ENCODE assay signal across 15 cellular contexts in the genomic region with DNA sequence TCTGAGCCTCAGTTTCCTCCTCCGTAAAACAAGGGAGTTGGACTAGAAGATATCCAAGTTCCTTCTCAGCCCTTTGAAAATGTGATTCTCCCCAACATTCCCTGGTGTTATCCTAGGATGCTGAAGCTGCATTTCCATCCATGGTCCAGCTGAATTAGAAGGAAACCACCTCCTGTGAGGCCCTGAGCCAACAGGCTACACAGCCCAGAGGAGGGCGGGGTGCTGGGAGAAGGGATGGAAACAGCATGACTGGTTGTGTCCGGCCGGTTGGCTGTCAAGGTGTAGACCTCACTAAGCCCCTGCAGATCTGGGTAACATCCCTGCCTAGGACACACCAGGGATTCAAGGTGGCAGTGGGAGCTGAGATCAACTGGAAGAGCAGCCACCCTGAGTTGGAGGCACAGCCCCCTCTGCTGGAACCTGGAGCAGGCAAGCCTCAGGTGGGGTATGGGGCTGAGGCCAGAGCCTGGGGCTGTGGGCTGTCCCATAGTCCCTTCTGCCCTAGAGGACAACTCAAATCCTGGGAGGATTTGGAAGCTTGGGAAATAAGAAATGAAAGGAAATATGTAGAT.
DNase-seq lines count a peak whose midpoint lies in the region; TF ChIP-seq lines count a peak whose summit lies in the region.
"Had no signal": no experiment of that assay in that cellular context is flagged by ENCODE, and none has a peak within 500 bp of the region (broad histone marks: within the 10 kb centered on the region; RNA-seq: fewer than 3 reads in every experiment).

No MANE protein-coding gene starts in this region.

- CTCF ChIA-PET in HEK293T (lab: Yijun Ruan, JAX) = interaction anchor here (0.6 kb wide), 1 partner anchor 9 kb away, joined by 4 read pairs; no protein-coding TSS in a partner anchor

- POLR2A ChIA-PET in HEK293T (lab: Yijun Ruan, JAX) = no interaction called here

- DNase-seq in NCI-H82 (lab: John Stamatoyannopoulos, UW) = peak; percentile 28
- DNase-seq in NCI-H82 treated with DMSO at 0.1 percent for 48 hours (lab: John Stamatoyannopoulos, UW; ENCODE audit: unreplicated experiment) = no peak
- peak; percentile 68 for DNase-seq in HEK293T (ENCODE audit: extremely low spot score)
- peak; percentile 21 for DNase-seq in cerebellar cortex (ENCODE audit: low spot score)
- peak; percentile 3 for DNase-seq in renal cortical epithelial cell (ENCODE audit: low read depth)
- no peak for DNase-seq in activated T-cell treated with anti-CD3 and anti-CD28 coated beads for 4 hours
- DNase-seq in effector CD4-positive, alpha-beta T cell = no peak
- no peak for DNase-seq in stimulated activated CD4-positive, alpha-beta T cell treated with anti-CD3 and anti-CD28 coated beads, Interleukin-12 subunit alpha, Interleukin-12 subunit beta, amount 100 ng/mL, for 4 hours
- DNase-seq: activated CD4-positive, alpha-beta T cell treated with anti-CD3 and anti-CD28 coated beads, Interleukin-2, amount 10 ng/mL, durations not matched to agents 7 days and 5 days; amniotic stem cell; colonic mucosa; esophagus squamous epithelium; NCI-H1436; NCI-H510A; T1000 had no signal

TF ChIP-seq in HEK293T, 16 proteins besides CTCF, POLR2A, EP300 and RAD21:
- TF ChIP-seq HDGF (IDR thresholded peaks at IDR 0.05; ENCODE audit: borderline replicate concordance) (no peak), FOXA1 (IDR thresholded peaks at IDR 0.05) (no peak), L3MBTL2 (conservative IDR thresholded peaks at IDR 0.05) (no peak), BHLHE40 (IDR thresholded peaks at IDR 0.05; ENCODE audit: borderline replicate concordance) (no peak), ZNF384 (IDR thresholded peaks at IDR 0.05) (no peak), ELF4 (IDR thresholded peaks at IDR 0.05) (no peak), SP1 (IDR thresholded peaks at IDR 0.05) (no peak), FOXM1 (IDR thresholded peaks at IDR 0.05; ENCODE audit: borderline replicate concordance) (no peak), SUZ12 (IDR thresholded peaks at IDR 0.05) (no peak)
- TF ChIP-seq, protein P1, sequence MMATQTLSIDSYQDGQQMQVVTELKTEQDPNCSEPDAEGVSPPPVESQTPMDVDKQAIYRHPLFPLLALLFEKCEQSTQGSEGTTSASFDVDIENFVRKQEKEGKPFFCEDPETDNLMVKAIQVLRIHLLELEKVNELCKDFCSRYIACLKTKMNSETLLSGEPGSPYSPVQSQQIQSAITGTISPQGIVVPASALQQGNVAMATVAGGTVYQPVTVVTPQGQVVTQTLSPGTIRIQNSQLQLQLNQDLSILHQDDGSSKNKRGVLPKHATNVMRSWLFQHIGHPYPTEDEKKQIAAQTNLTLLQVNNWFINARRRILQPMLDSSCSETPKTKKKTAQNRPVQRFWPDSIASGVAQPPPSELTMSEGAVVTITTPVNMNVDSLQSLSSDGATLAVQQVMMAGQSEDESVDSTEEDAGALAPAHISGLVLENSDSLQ (IDR thresholded peaks at IDR 0.05) = no peak
TF ChIP-seq in HEK293T: peak in this region for 0.

Comparison
In these comparisons a context has a peak if more than half of its experiments do, and no peak if none do; other contexts are left out.
1. DNase-seq: peak in NCI-H82 (single experiment), HEK293T (single experiment), cerebellar cortex (single experiment) and renal cortical epithelial cell (single experiment); none in NCI-H82 treated with DMSO at 0.1 percent for 48 hours (single experiment), activated T-cell treated with anti-CD3 and anti-CD28 coated beads for 4 hours (single experiment), effector CD4-positive, alpha-beta T cell (single experiment) and stimulated activated CD4-positive, alpha-beta T cell treated with anti-CD3 and anti-CD28 coated beads, Interleukin-12 subunit alpha, Interleukin-12 subunit beta, amount 100 ng/mL, for 4 hours (single experiment).